In genomic region chr17:81601525-81602120, GRCh38 we compare ENCODE assay signal across 8 cellular contexts. TPM values are rescaled to one million over a fixed set of nuclear protein-coding genes. Genes with fewer than 3 reads are reported as not detected.
DNase-seq lines count a peak whose midpoint lies in the region; ATAC-seq, FAIRE-seq and TF ChIP-seq lines count a peak whose summit lies in the region.

No MANE protein-coding gene starts in this region.

- DNase-seq in GM10266 (ENCODE audit: extremely low spot score) (peak; percentile 75), NCI-H146 treated with DMSO at 0.1 percent for 48 hours (lab: John Stamatoyannopoulos, UW; ENCODE audit: unreplicated experiment) (peak; percentile 4), T follicular helper cell (ENCODE audit: low read depth) (peak; percentile 24), cardiac fibroblast (ENCODE audit: low read depth in 2 of 2) (peak; percentile 85 to 87), kidney (no peak)
- peak; percentile 9 to 11 for DNase-seq in stimulated activated CD8-positive, alpha-beta memory T cell treated with anti-CD3 and anti-CD28 coated beads, Interleukin-7, amount 100 ng/mL, for 1 hour (ENCODE audit: low read depth in 2 of 2)

- intact Hi-C loops in kidney (cut with DNase I) = no loop called here

- H3K4me1 ChIP-seq in kidney (ENCODE audit: control insufficient read depth in 1 of 2, insufficient read depth in 1 of 2, low read depth in 1 of 2, low read length in 2 of 2) = no peaks in the 10 kb centered on the region

- H3K36me3 ChIP-seq in kidney (ENCODE audit: control insufficient read depth in 1 of 2, insufficient read depth in 2 of 2, low read length in 2 of 2) = peaks cover 25 to 41% of the 10 kb centered on the region in 2 donors

- FAIRE-seq in A204.1 (lab: Jason Lieb, UNC) = peak; percentile 83
- no peak for FAIRE-seq in kidney (lab: Jason Lieb, UNC)

- no peak for ATAC-seq in GM21723 (IDR thresholded peaks at IDR 0.05; ENCODE audit: unreplicated experiment)

- TF ChIP-seq CTCF in GM10266 (IDR thresholded peaks at IDR 0.05; ENCODE audit: control insufficient read depth, insufficient read depth, low read depth, missing control alignments) (peak; percentile 64), cardiac fibroblast (IDR thresholded peaks at IDR 0.05; ENCODE audit: low read depth, low read length) (peak; percentile 82), kidney (IDR thresholded peaks at IDR 0.05; ENCODE audit: borderline replicate concordance, extremely low read depth, insufficient read depth) (peak; percentile 60)

- H3K9ac ChIP-seq in kidney (ENCODE audit: low read length in 2 of 2) = no peak overlapping the region

- H3K27ac ChIP-seq in kidney (ENCODE audit: low read depth in 2 of 2, low read length in 2 of 2) = no peak overlapping the region

- H3K4me3 ChIP-seq in cardiac fibroblast (replicated peaks in 1 of 2; ENCODE audit: low read depth in 2 of 2, low read length in 2 of 2) = no peak overlapping the region
- H3K4me3 ChIP-seq in kidney (ENCODE audit: low read length in 2 of 2) = no peak overlapping the region

- H3K9me3 ChIP-seq in kidney (ENCODE audit: control insufficient read depth in 1 of 2, low read length in 2 of 2) = no peaks in the 10 kb centered on the region

RNA-seq across cellular contexts. Expression of gene NPLOC4, which starts 35.3 kb away (rescaled TPM):
- 86.4 TPM for total RNA-seq in kidney
- polyA plus RNA-seq in kidney (ENCODE audit: insufficient read depth, low read depth, low replicate concordance) = 41.5 TPM

RNA-seq across cellular contexts. Expression of gene TSPAN10, which starts 35.4 kb away (rescaled TPM):
- 2.1 TPM for total RNA-seq in kidney
- polyA plus RNA-seq in kidney (ENCODE audit: insufficient read depth, low read depth, low replicate concordance) = 1.9 TPM

RNA-seq across cellular contexts. Expression of gene FAAP100, which starts 49.5 kb away (rescaled TPM):
- total RNA-seq in kidney = 28.6 TPM
- 13.2 TPM for polyA plus RNA-seq in kidney (ENCODE audit: insufficient read depth, low read depth, low replicate concordance)

RNA-seq across cellular contexts. Expression of gene PDE6G, which starts 54.7 kb away (rescaled TPM):
- total RNA-seq in kidney = 3.2 TPM
- 5.4 TPM for polyA plus RNA-seq in kidney (ENCODE audit: insufficient read depth, low read depth, low replicate concordance)
